Comparison of ENCODE assay signal across 13 cellular contexts in genomic region chr14:35261774-35262173, GRCh38. TPM values are rescaled to one million over a fixed set of nuclear protein-coding genes. Genes with fewer than 3 reads are reported as not detected.
A peak's percentile ranks its signal among the peaks of the same experiment; 100 is the strongest.
DNase-seq lines count a peak whose midpoint lies in the region; ATAC-seq and TF ChIP-seq lines count a peak whose summit lies in the region.
"Had no signal": no experiment of that assay in that cellular context is flagged by ENCODE, and none has a peak within 500 bp of the region (broad histone marks: within the 10 kb centered on the region; RNA-seq: fewer than 3 reads in every experiment).

No MANE protein-coding gene starts in this region.

- no peaks in the 10 kb centered on the region for H3F3A ChIP-seq in PC-3 (ENCODE audit: low read length, unreplicated experiment)

- BruUV-seq in PC-3 (replicated peaks; lab: Mats Ljungman, UMichigan) = no TSS peak

- H4K20me1 ChIP-seq in PC-3 (ENCODE audit: low read length) = no peaks in the 10 kb centered on the region

- CTCF ChIA-PET in PC-3 (lab: Charles Lee) = interaction anchor here (0.6 to 0.7 kb wide), 2 partner anchors 59 to 150 kb away, joined by 3 read pairs; no protein-coding TSS in a partner anchor

- peaks cover 8% of the 10 kb centered on the region for H3K36me3 ChIP-seq in PC-3 (ENCODE audit: low read depth, low read length)
- H3K36me3 ChIP-seq in testis (ENCODE audit: low read depth, missing control alignments) = no peaks in the 10 kb centered on the region

- no peaks in the 10 kb centered on the region for H3K9me2 ChIP-seq in PC-3 (replicated peaks; ENCODE audit: low read length)

- no peak overlapping the region for H2AFZ ChIP-seq in PC-3 (ENCODE audit: low read length)

- no peak for TF ChIP-seq POLR2A in testis (IDR thresholded peaks at IDR 0.05)

- no peaks in the 10 kb centered on the region for H3K79me2 ChIP-seq in PC-3 (ENCODE audit: low read length)

- no peak overlapping the region for H3K9ac ChIP-seq in PC-3 (ENCODE audit: low read length)

- H3K27me3 Mint-ChIP-seq in neural crest cell (ENCODE audit: low read depth) = no peaks in the 10 kb centered on the region
- H3K27me3 Mint-ChIP-seq: activated CD4-positive, alpha-beta memory T cell treated with anti-CD3 and anti-CD28 coated beads for 36 hours; activated naive CD8-positive, alpha-beta T cell treated with anti-CD3 and anti-CD28 coated beads, Interleukin-2, amount 10 ng/mL, durations not matched to agents 7 days and 5 days had no signal

- no peak overlapping the region for H3K4me2 ChIP-seq in PC-3 (ENCODE audit: low read length)

- H3K4me3 ChIP-seq in PC-3 (ENCODE audit: low read length) = no peak overlapping the region
- H3K4me3 ChIP-seq in testis = no peak overlapping the region
- H3K4me3 ChIP-seq: spleen had no signal

- peaks cover 5% of the 10 kb centered on the region for H3K9me3 Mint-ChIP-seq in neural crest cell
- H3K9me3 Mint-ChIP-seq: activated CD4-positive, alpha-beta memory T cell treated with anti-CD3 and anti-CD28 coated beads for 36 hours had no signal

- POLR2A ChIA-PET in PC-3 (lab: Charles Lee; ENCODE audit: unreplicated experiment) = no interaction called here

- H3K36me3 Mint-ChIP-seq in neural crest cell (ENCODE audit: low read depth) = peaks cover 5% of the 10 kb centered on the region

- 95 to 100% methylated on average over 2 of the region's 2 CpGs for WGBS in testis, 2 donors

- intact Hi-C loops in PC-3 (cut with micrococcal nuclease) (no loop called here), testis (cut with DNase I; ENCODE audit: low total_unique reads) (no loop called here)

- in situ Hi-C loops in G401 (cut with HindIII; ENCODE audit: low sequenced_read_pairs) = no loop called here

- DNase-seq in G401 (ENCODE audit: low spot score) (peak; percentile 14), PC-3 (no peak), fibroblast of peridontal ligament (ENCODE audit: extremely low read depth) (peak; percentile 47), neural crest cell (ENCODE audit: low read depth, low spot score) (no peak), NCI-H128 (lab: John Stamatoyannopoulos, UW; ENCODE audit: unreplicated experiment) (no peak), A172 (ENCODE audit: low spot score) (no peak), testis (no peak), NCI-H446 treated with DMSO at 0.1 percent for 48 hours (lab: John Stamatoyannopoulos, UW) (no peak)
- DNase-seq: activated CD4-positive, alpha-beta memory T cell treated with anti-CD3 and anti-CD28 coated beads for 36 hours; activated naive CD8-positive, alpha-beta T cell treated with anti-CD3 and anti-CD28 coated beads, Interleukin-2, amount 10 ng/mL, durations not matched to agents 7 days and 5 days; erythroblast; NCI-H526; spleen had no signal

- TF ChIP-seq CTCF in PC-3 (conservative IDR thresholded peaks at IDR 0.05; ENCODE audit: low read depth, low read length) (peak; percentile 19; the same call in 1 of the 2 replicates), neural crest cell (conservative IDR thresholded peaks at IDR 0.05) (no peak), testis (IDR thresholded peaks at IDR 0.05) (no peak)

- H3K27ac ChIP-seq in PC-3 (ENCODE audit: low read length) (no peak overlapping the region), testis (no peak overlapping the region)
- H3K27ac ChIP-seq: spleen had no signal

- H3K27me3 ChIP-seq in PC-3 (ENCODE audit: low read length) = no peaks in the 10 kb centered on the region
- H3K27me3 ChIP-seq in testis = no peaks in the 10 kb centered on the region
- H3K27me3 ChIP-seq: spleen had no signal

- no peaks in the 10 kb centered on the region for H3K4me1 Mint-ChIP-seq in neural crest cell

- no peak overlapping the region for H3K4me3 Mint-ChIP-seq in neural crest cell
- H3K4me3 Mint-ChIP-seq: activated CD4-positive, alpha-beta memory T cell treated with anti-CD3 and anti-CD28 coated beads for 36 hours; activated naive CD8-positive, alpha-beta T cell treated with anti-CD3 and anti-CD28 coated beads, Interleukin-2, amount 10 ng/mL, durations not matched to agents 7 days and 5 days had no signal

- no peak for ATAC-seq in PC-3

- peaks cover 10% of the 10 kb centered on the region for H3K4me1 ChIP-seq in PC-3 (ENCODE audit: insufficient read depth, low read length)
- peaks cover 15% of the 10 kb centered on the region for H3K4me1 ChIP-seq in testis
- H3K4me1 ChIP-seq: spleen had no signal

- H3K9me3 ChIP-seq in PC-3 (ENCODE audit: low read length) (no peaks in the 10 kb centered on the region), testis (no peaks in the 10 kb centered on the region)

- H3K27ac Mint-ChIP-seq in neural crest cell (ENCODE audit: unreplicated experiment) = peak overlapping the region; percentile 3
- H3K27ac Mint-ChIP-seq: activated CD4-positive, alpha-beta memory T cell treated with anti-CD3 and anti-CD28 coated beads for 36 hours; activated naive CD8-positive, alpha-beta T cell treated with anti-CD3 and anti-CD28 coated beads, Interleukin-2, amount 10 ng/mL, durations not matched to agents 7 days and 5 days had no signal

RNA-seq across cellular contexts. Expression of gene PSMA6, which starts 30.4 kb away (rescaled TPM):
- 397 and 405 TPM in 2 replicates for total RNA-seq in G401 (2014; rRNA removed; shearing (Covaris generic))
- 307 and 308 TPM in 2 replicates for total RNA-seq in PC-3 (2014; rRNA removed)
- total RNA-seq in neural crest cell = 220 and 229 TPM in 2 replicates
- total RNA-seq in A172 (2014; rRNA removed; shearing (Covaris generic)) = 309 and 344 TPM in 2 replicates
- 100 to 1,000 TPM; 147 to 257 TPM for total RNA-seq in testis
- polyA plus RNA-seq in testis (ENCODE audit: insufficient read depth, low read depth, low replicate concordance) = 461 TPM

Comparison
In these comparisons a context has a peak if more than half of its experiments do, and no peak if none do; other contexts are left out.
1. DNase-seq: peak in G401 (single experiment) and fibroblast of peridontal ligament (single experiment); none in PC-3 (single experiment), neural crest cell (single experiment), NCI-H128 (single experiment), A172 (single experiment), testis (single experiment) and NCI-H446 treated with DMSO at 0.1 percent for 48 hours (single experiment).